ENCODE assay signal across 12 cellular contexts in the genomic region with DNA sequence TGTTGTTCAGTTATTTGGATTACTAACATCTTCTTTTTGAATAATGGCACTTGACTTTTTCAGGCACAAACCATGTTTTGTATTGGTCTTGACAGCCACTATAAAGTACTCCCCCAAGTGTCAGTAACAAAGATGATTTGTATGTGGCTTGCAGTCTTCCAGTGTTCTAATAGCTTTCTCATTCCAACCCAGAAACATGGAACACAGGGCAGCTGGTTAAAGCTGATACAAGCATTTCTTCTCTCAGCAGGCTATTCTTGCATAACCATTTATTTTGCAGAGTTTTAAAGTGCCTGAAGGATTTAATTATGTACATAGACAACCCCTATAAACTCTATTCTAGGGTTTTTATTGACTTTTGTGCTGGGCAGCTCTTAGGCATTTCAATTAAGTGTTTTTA.
DNase-seq lines count a peak whose midpoint lies in the region; ATAC-seq and TF ChIP-seq lines count a peak whose summit lies in the region.
"Had no signal": no experiment of that assay in that cellular context is flagged by ENCODE, and none has a peak within 500 bp of the region (broad histone marks: within the 10 kb centered on the region; RNA-seq: fewer than 3 reads in every experiment).

No MANE protein-coding gene starts in this region.

- TF ChIP-seq POLR2A in vagina (IDR thresholded peaks at IDR 0.05): no peak
- TF ChIP-seq POLR2A in tibial nerve (IDR thresholded peaks at IDR 0.05): no peak

- H3K36me3 ChIP-seq in right atrium auricular region (no peaks in the 10 kb centered on the region), vagina (no peaks in the 10 kb centered on the region), tibial nerve (no peaks in the 10 kb centered on the region)
- H3K36me3 ChIP-seq: sigmoid colon had no signal

- intact Hi-C loops in Right ventricle myocardium superior (cut with DNase I): no loop called here
- intact Hi-C loops in vagina (cut with DNase I): no loop called here

- DNase-seq in Right ventricle myocardium superior (no peak), right atrium auricular region (ENCODE audit: low spot score) (no peak), dermis blood vessel endothelial cell (peak; percentile 73), medulla oblongata (ENCODE audit: extremely low spot score) (peak; percentile 28), vagina (ENCODE audit: extremely low spot score in 2 of 2) (no peak), NCI-H128 (lab: John Stamatoyannopoulos, UW; ENCODE audit: unreplicated experiment) (no peak), tibial nerve (ENCODE audit: low spot score in 2 of 2) (no peak)
- no peak for DNase-seq in activated CD4-positive, alpha-beta T cell treated with anti-CD3 and anti-CD28 coated beads, Interleukin-2, amount 50 U/mL, for 4 hours
- DNase-seq: mesendoderm, NCI-H1092, sigmoid colon, T-helper 9 cell had no signal

- peak; percentile 80 for ATAC-seq in Right ventricle myocardium superior (ENCODE audit: poor library complexity)

- H3K27me3 ChIP-seq in right atrium auricular region (no peaks in the 10 kb centered on the region), vagina (no peaks in the 10 kb centered on the region), tibial nerve (no peaks in the 10 kb centered on the region)
- H3K27me3 ChIP-seq: sigmoid colon had no signal

- TF ChIP-seq EP300 in tibial nerve (IDR thresholded peaks at IDR 0.05): no peak

- no peaks in the 10 kb centered on the region for H3K9me3 ChIP-seq in right atrium auricular region
- H3K9me3 ChIP-seq in vagina: no peaks in the 10 kb centered on the region
- no peaks in the 10 kb centered on the region for H3K9me3 ChIP-seq in tibial nerve
- H3K9me3 ChIP-seq: sigmoid colon had no signal

- TF ChIP-seq CTCF in right atrium auricular region (IDR thresholded peaks at IDR 0.05) (no peak), vagina (IDR thresholded peaks at IDR 0.05) (no peak), tibial nerve (IDR thresholded peaks at IDR 0.05) (no peak)

- H3K27ac ChIP-seq in right atrium auricular region: peak overlapping the region in 1 of 2 donors; percentile 73
- peak overlapping the region; percentile 60 for H3K27ac ChIP-seq in vagina
- H3K27ac ChIP-seq in tibial nerve: no peak overlapping the region

- no peaks in the 10 kb centered on the region for H3K4me1 ChIP-seq in right atrium auricular region
- H3K4me1 ChIP-seq in vagina: peaks cover 29% of the 10 kb centered on the region
- H3K4me1 ChIP-seq in tibial nerve: peaks cover 0 to 22% (median 0%) of the 10 kb centered on the region in 4 donors

- H3K4me3 ChIP-seq in right atrium auricular region (peak overlapping the region in 1 of 2 donors; percentile 39), vagina (peak overlapping the region in 1 of 2 donors; percentile 38), tibial nerve (no peak overlapping the region)

Comparison
In these comparisons a context has a peak if more than half of its experiments do, and no peak if none do; other contexts are left out.
1. DNase-seq: peak in dermis blood vessel endothelial cell (single experiment) and medulla oblongata (single experiment); none in Right ventricle myocardium superior (single experiment), right atrium auricular region (single experiment), vagina (0 of 2), activated CD4-positive, alpha-beta T cell treated with anti-CD3 and anti-CD28 coated beads, Interleukin-2, amount 50 U/mL, for 4 hours (0 of 2), NCI-H128 (single experiment) and tibial nerve (0 of 2).